16 cellular contexts compared by ENCODE assay signal in genomic region chr20:10490706-10491105, GRCh38. TPM values are rescaled to one million over a fixed set of nuclear protein-coding genes. Genes with fewer than 3 reads are reported as not detected.
A peak's percentile ranks its signal among the peaks of the same experiment; 100 is the strongest.
DNase-seq lines count a peak whose midpoint lies in the region.
"Had no signal": no experiment of that assay in that cellular context is flagged by ENCODE, and none has a peak within 500 bp of the region (broad histone marks: within the 10 kb centered on the region; RNA-seq: fewer than 3 reads in every experiment).

No MANE protein-coding gene starts in this region.

- no peaks in the 10 kb centered on the region for H3K36me3 ChIP-seq in SK-N-MC (ENCODE audit: insufficient read depth, low read length)
- H3K36me3 ChIP-seq: tibial artery had no signal

- peaks cover 18% of the 10 kb centered on the region for H3K4me1 Mint-ChIP-seq in activated CD4-positive, alpha-beta T cell treated with anti-CD3 and anti-CD28 coated beads, Interleukin-2, amount 10 ng/mL, durations not matched to agents 24 days and 14 days
- H3K4me1 Mint-ChIP-seq: nephron had no signal

- H3K9me3 Mint-ChIP-seq in activated CD4-positive, alpha-beta T cell treated with anti-CD3 and anti-CD28 coated beads, Interleukin-2, amount 10 ng/mL, durations not matched to agents 24 days and 14 days, result peaks cover 3% of the 10 kb centered on the region
- H3K9me3 Mint-ChIP-seq: nephron had no signal

- DNase-seq in DMS53 (lab: John Stamatoyannopoulos, UW) (peak; percentile 10), DMS53 treated with DMSO at 0.1 percent for 48 hours (lab: John Stamatoyannopoulos, UW; ENCODE audit: unreplicated experiment) (no peak), SK-N-MC (ENCODE audit: low read depth, low spot score) (no peak), hippocampal formation (lab: John Stamatoyannopoulos, UW) (peak; percentile 23 to 24), putamen (ENCODE audit: low spot score) (peak; percentile 31), germinal center (ENCODE audit: low spot score) (no peak)
- DNase-seq in central memory CD4-positive, alpha-beta T cell, result no peak
- no peak for DNase-seq in activated CD4-positive, alpha-beta T cell treated with anti-CD3 and anti-CD28 coated beads, Interleukin-2, amount 10 ng/mL, durations not matched to agents 24 days and 14 days
- DNase-seq: 8988T; activated naive CD4-positive, alpha-beta T cell treated with Interleukin-2 at 50 U/mL for 16 hours; left cardiac atrium; NCI-H1105; SIG-M5; tibial artery had no signal

- intact Hi-C loops in activated CD4-positive, alpha-beta T cell treated with anti-CD3 and anti-CD28 coated beads, Interleukin-2, amount 10 ng/mL, durations not matched to agents 24 days and 14 days (cut with micrococcal nuclease), result no loop called here

- no peak overlapping the region for H3K4me3 Mint-ChIP-seq in activated CD4-positive, alpha-beta T cell treated with anti-CD3 and anti-CD28 coated beads, Interleukin-2, amount 10 ng/mL, durations not matched to agents 24 days and 14 days
- H3K4me3 Mint-ChIP-seq: nephron had no signal

- H3K27ac Mint-ChIP-seq in activated CD4-positive, alpha-beta T cell treated with anti-CD3 and anti-CD28 coated beads, Interleukin-2, amount 10 ng/mL, durations not matched to agents 24 days and 14 days, result no peak overlapping the region
- H3K27ac Mint-ChIP-seq: nephron had no signal

- H3K4me3 ChIP-seq in SK-N-MC, result peak overlapping the region; percentile 50; the same call in 1 of the 2 replicates
- H3K4me3 ChIP-seq: skin epidermis, tibial artery had no signal

- H3K9ac ChIP-seq in SK-N-MC (ENCODE audit: insufficient read length), result no peak overlapping the region

- H3K36me3 Mint-ChIP-seq in activated CD4-positive, alpha-beta T cell treated with anti-CD3 and anti-CD28 coated beads, Interleukin-2, amount 10 ng/mL, durations not matched to agents 24 days and 14 days (ENCODE audit: low read depth), result no peaks in the 10 kb centered on the region

- H3K27me3 Mint-ChIP-seq in activated CD4-positive, alpha-beta T cell treated with anti-CD3 and anti-CD28 coated beads, Interleukin-2, amount 10 ng/mL, durations not matched to agents 24 days and 14 days, result no peaks in the 10 kb centered on the region

- peak overlapping the region; percentile 92 for H3K27ac ChIP-seq in SK-N-MC
- H3K27ac ChIP-seq: tibial artery had no signal

- no peaks in the 10 kb centered on the region for H3K9me3 ChIP-seq in SK-N-MC (ENCODE audit: low read depth, low read length)
- H3K9me3 ChIP-seq: tibial artery had no signal

RNA-seq across cellular contexts. Expression of gene SLX4IP, which starts 55.6 kb away (rescaled TPM):
- total RNA-seq in activated CD4-positive, alpha-beta T cell treated with anti-CD3 and anti-CD28 coated beads, Interleukin-2, amount 10 ng/mL, durations not matched to agents 24 days and 14 days, result 5.9 and 6.6 TPM in 2 replicates

RNA-seq across cellular contexts. Expression of gene MKKS, which starts 56.7 kb away (rescaled TPM):
- 8.0 and 8.9 TPM in 2 replicates for total RNA-seq in activated CD4-positive, alpha-beta T cell treated with anti-CD3 and anti-CD28 coated beads, Interleukin-2, amount 10 ng/mL, durations not matched to agents 24 days and 14 days

Comparison
In these comparisons a context has a peak if more than half of its experiments do, and no peak if none do; other contexts are left out.
1. DNase-seq: peak in DMS53 (single experiment), hippocampal formation (2 of 2) and putamen (single experiment); none in DMS53 treated with DMSO at 0.1 percent for 48 hours (single experiment), SK-N-MC (single experiment), central memory CD4-positive, alpha-beta T cell (single experiment), activated CD4-positive, alpha-beta T cell treated with anti-CD3 and anti-CD28 coated beads, Interleukin-2, amount 10 ng/mL, durations not matched to agents 24 days and 14 days (single experiment) and germinal center (single experiment).